Comparison of ENCODE assay signal across 8 cellular contexts in the genomic region with DNA sequence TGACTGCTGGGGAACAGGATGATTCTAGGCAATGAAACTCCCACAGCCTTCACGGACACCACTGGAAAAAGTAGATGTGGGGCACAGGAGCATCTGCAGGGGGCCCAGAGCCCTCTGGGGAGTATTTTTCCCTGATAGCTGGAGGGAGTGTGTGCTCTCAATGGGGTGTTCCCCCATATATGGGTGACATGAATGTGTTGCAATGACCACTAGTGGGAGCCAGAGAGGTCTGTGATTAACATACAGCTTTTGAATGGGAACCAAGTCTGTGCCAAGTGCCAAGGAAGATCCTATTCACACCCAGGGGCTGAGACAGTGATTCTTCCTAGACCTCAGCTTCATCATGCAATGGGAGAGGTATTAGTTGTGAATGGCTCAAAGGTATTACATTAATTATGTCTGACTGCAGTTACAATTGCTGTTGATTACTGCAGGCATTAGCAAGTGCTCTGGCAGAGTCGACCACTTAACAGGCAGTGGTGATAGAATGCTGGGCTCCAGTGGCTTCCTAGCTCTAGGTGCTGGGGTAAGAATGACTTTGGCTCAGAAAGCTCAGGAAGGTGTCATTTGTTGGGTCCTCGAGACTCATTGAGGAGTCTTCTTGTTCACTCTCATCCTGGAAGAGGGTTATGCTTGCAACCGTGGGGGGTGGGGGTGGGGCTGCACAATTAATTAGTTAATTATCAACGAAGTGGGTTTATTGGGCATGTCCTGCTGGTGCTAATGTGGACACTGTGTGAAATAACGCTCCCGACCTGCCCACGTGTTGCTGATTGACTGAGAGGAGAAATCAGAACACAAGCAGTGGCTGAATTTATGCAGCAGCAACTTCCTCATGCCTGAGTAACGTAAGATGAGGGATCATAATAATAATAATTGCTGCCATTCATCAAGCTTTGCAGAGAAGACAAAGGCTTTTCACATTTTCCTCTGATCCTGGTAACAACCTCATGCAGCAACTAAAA.
DNase-seq lines count a peak whose midpoint lies in the region; ATAC-seq and TF ChIP-seq lines count a peak whose summit lies in the region.

No MANE protein-coding gene starts in this region.

- no peak overlapping the region for H3K27ac ChIP-seq in gastroesophageal sphincter
- no peak overlapping the region for H3K27ac ChIP-seq in osteoblast (ENCODE audit: low read depth, low read length)

- H3K9me3 ChIP-seq in gastroesophageal sphincter (no peaks in the 10 kb centered on the region), osteoblast (ENCODE audit: low read depth, low read length) (no peaks in the 10 kb centered on the region)

- no peaks in the 10 kb centered on the region for H3K4me1 ChIP-seq in gastroesophageal sphincter
- H3K4me1 ChIP-seq in osteoblast (ENCODE audit: insufficient read depth, low read length), result no peaks in the 10 kb centered on the region

- H3K4me1 Mint-ChIP-seq in activated T-helper 2 cell treated with anti-CD3 and anti-CD28 coated beads, Interferon-gamma antibody, Interleukin-2, Interleukin-4, amounts not matched to agents 10 μg/mL and 5 μg/mL and 100 μg/mL, durations not matched to agents 14 hours and 24 hours and 36 hours (ENCODE audit: low read depth), result peaks cover 19% of the 10 kb centered on the region

- no peak overlapping the region for H3K27ac Mint-ChIP-seq in activated T-helper 2 cell treated with anti-CD3 and anti-CD28 coated beads, Interferon-gamma antibody, Interleukin-2, Interleukin-4, amounts not matched to agents 10 μg/mL and 5 μg/mL and 100 μg/mL, durations not matched to agents 14 hours and 24 hours and 36 hours

- H3K27me3 Mint-ChIP-seq in activated T-helper 2 cell treated with anti-CD3 and anti-CD28 coated beads, Interferon-gamma antibody, Interleukin-2, Interleukin-4, amounts not matched to agents 10 μg/mL and 5 μg/mL and 100 μg/mL, durations not matched to agents 14 hours and 24 hours and 36 hours (ENCODE audit: low read depth), result peaks cover 36% of the 10 kb centered on the region

- H3K79me2 ChIP-seq in osteoblast (ENCODE audit: insufficient read depth, low read length), result no peaks in the 10 kb centered on the region

- intact Hi-C loops in activated T-helper 2 cell treated with anti-CD3 and anti-CD28 coated beads, Interferon-gamma antibody, Interleukin-2, Interleukin-4, amounts not matched to agents 10 μg/mL and 5 μg/mL and 100 μg/mL, durations not matched to agents 14 hours and 24 hours and 36 hours (cut with micrococcal nuclease), result loop anchor here (10.0 kb wide), 1 partner anchor 535 kb away; no protein-coding TSS in a partner anchor

- no peak overlapping the region for H3K4me3 ChIP-seq in GM06990 (replicated peaks; ENCODE audit: low read depth, low read length)
- H3K4me3 ChIP-seq in gastroesophageal sphincter, result no peak overlapping the region
- no peak overlapping the region for H3K4me3 ChIP-seq in osteoblast (ENCODE audit: insufficient read depth, low read length)

- H4K20me1 ChIP-seq in osteoblast (ENCODE audit: insufficient read depth, low read length), result no peaks in the 10 kb centered on the region

- TF ChIP-seq POLR2A in gastroesophageal sphincter (IDR thresholded peaks at IDR 0.05), result no peak

- DNase-seq in A172 (ENCODE audit: low spot score) (peak; percentile 60), GM06990 (ENCODE audit: extremely low read depth, insufficient read length) (no peak), NCI-H69 (lab: John Stamatoyannopoulos, UW) (peak; percentile 80), osteoblast (ENCODE audit: insufficient read length, low spot score, missing footprints) (peak; percentile 87)
- DNase-seq in activated T-helper 2 cell treated with anti-CD3 and anti-CD28 coated beads, Interferon-gamma antibody, Interleukin-2, Interleukin-4, amounts not matched to agents 10 μg/mL and 5 μg/mL and 100 μg/mL, durations not matched to agents 14 hours and 24 hours and 36 hours (ENCODE audit: low spot score), result peak; percentile 31

- ATAC-seq in HG03108 (IDR thresholded peaks at IDR 0.05; ENCODE audit: unreplicated experiment), result peak; percentile 61
- no peak for ATAC-seq in gastroesophageal sphincter
- ATAC-seq in HG03342 (IDR thresholded peaks at IDR 0.05; ENCODE audit: unreplicated experiment), result no peak

- 48 to 59% methylated on average over 4 to 8 of the region's 9 CpGs for WGBS in gastroesophageal sphincter (ENCODE audit: low coverage in 1 of 2), 2 donors

- TF ChIP-seq EP300 in gastroesophageal sphincter (IDR thresholded peaks at IDR 0.05), result no peak

- no peak overlapping the region for H2AFZ ChIP-seq in osteoblast (ENCODE audit: low read length)

- no peaks in the 10 kb centered on the region for H3K36me3 Mint-ChIP-seq in activated T-helper 2 cell treated with anti-CD3 and anti-CD28 coated beads, Interferon-gamma antibody, Interleukin-2, Interleukin-4, amounts not matched to agents 10 μg/mL and 5 μg/mL and 100 μg/mL, durations not matched to agents 14 hours and 24 hours and 36 hours (ENCODE audit: low read depth)

- H3K9me3 Mint-ChIP-seq in activated T-helper 2 cell treated with anti-CD3 and anti-CD28 coated beads, Interferon-gamma antibody, Interleukin-2, Interleukin-4, amounts not matched to agents 10 μg/mL and 5 μg/mL and 100 μg/mL, durations not matched to agents 14 hours and 24 hours and 36 hours, result no peaks in the 10 kb centered on the region

- no peak overlapping the region for H3K4me2 ChIP-seq in osteoblast (ENCODE audit: insufficient read depth, low read length)

- H3K36me3 ChIP-seq in GM06990 (ENCODE audit: control insufficient read depth, insufficient read depth, low read length) (no peaks in the 10 kb centered on the region), gastroesophageal sphincter (no peaks in the 10 kb centered on the region), osteoblast (ENCODE audit: insufficient read depth, low read length) (no peaks in the 10 kb centered on the region)

- no peak overlapping the region for H3K4me3 Mint-ChIP-seq in activated T-helper 2 cell treated with anti-CD3 and anti-CD28 coated beads, Interferon-gamma antibody, Interleukin-2, Interleukin-4, amounts not matched to agents 10 μg/mL and 5 μg/mL and 100 μg/mL, durations not matched to agents 14 hours and 24 hours and 36 hours (ENCODE audit: low read depth)

- H3K27me3 ChIP-seq in GM06990 (replicated peaks; ENCODE audit: control insufficient read depth, insufficient read depth, low read length), result no peaks in the 10 kb centered on the region
- peaks cover 25% of the 10 kb centered on the region for H3K27me3 ChIP-seq in gastroesophageal sphincter
- H3K27me3 ChIP-seq in osteoblast (ENCODE audit: insufficient read depth, low read length), result peaks cover 19% of the 10 kb centered on the region

- peak; percentile 86 for TF ChIP-seq CTCF in GM06990 (IDR thresholded peaks at IDR 0.05; ENCODE audit: insufficient read depth, low read length, poor library complexity, severe bottlenecking)
- TF ChIP-seq CTCF in gastroesophageal sphincter (IDR thresholded peaks at IDR 0.05), result peak; percentile 33 to 64 (median 48)
- TF ChIP-seq CTCF in osteoblast (IDR thresholded peaks at IDR 0.05; ENCODE audit: extremely low read depth, low read depth, low read length), result peak; percentile 91
